ENCODE assay signal across 13 cellular contexts in the genomic region with DNA sequence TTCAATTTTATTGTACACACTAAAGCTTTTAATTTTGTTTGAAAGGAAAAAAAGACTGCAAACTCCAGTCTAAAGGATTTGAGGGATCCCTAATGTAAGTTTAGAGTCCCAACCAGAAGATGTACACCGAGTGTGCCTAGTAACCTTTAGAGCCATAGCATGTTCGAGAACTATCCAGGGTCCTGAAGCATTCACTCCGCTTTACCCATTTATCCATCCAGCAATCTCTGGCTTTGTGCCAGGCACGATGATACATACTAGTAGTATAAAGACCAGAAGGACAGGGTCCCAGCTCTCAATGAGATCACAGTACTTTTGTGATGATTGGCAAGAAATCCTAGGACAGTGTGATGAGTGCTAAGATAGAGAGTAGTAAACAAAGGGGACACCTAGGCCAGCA.
DNase-seq lines count a peak whose midpoint lies in the region; ATAC-seq, FAIRE-seq and TF ChIP-seq lines count a peak whose summit lies in the region.
"Had no signal": no experiment of that assay in that cellular context is flagged by ENCODE, and none has a peak within 500 bp of the region (broad histone marks: within the 10 kb centered on the region; RNA-seq: fewer than 3 reads in every experiment).

No MANE protein-coding gene starts in this region.

- TF ChIP-seq CTCF in HepG2 (CRISPR knock-in tag; IDR thresholded peaks at IDR 0.05) (no peak), right lobe of liver (IDR thresholded peaks at IDR 0.05) (no peak), RWPE1 (conservative IDR thresholded peaks at IDR 0.05; ENCODE audit: low read depth) (no peak)

- H3K9me3 ChIP-seq in HepG2 (ENCODE audit: low read length) = peaks cover 21% of the 10 kb centered on the region
- H3K9me3 ChIP-seq in right lobe of liver = no peaks in the 10 kb centered on the region

- POLR2A ChIA-PET in HepG2 (lab: Yijun Ruan, JAX) = no interaction called here
- POLR2A ChIA-PET in RWPE1 (lab: Yijun Ruan, JAX; ENCODE audit: low non-redundant PET) = no interaction called here

- no TSS peak for BruUV-seq in HepG2 (replicated peaks; lab: Mats Ljungman, UMichigan)

- H3K27ac ChIP-seq in HepG2 (ENCODE audit: extremely low read length, insufficient read depth, low read length) = no peak overlapping the region
- H3K27ac ChIP-seq in right lobe of liver = no peak overlapping the region
- no peak overlapping the region for H3K27ac ChIP-seq in RWPE1

- TF ChIP-seq EP300 in HepG2 (IDR thresholded peaks at IDR 0.05; ENCODE audit: low read depth in 2 of 2, low read length in 2 of 2) = no peak
- no peak for TF ChIP-seq EP300 in HepG2 (CRISPR knock-in tag; IDR thresholded peaks at IDR 0.05; ENCODE audit: borderline replicate concordance)

- no peak overlapping the region for H3K4me2 ChIP-seq in HepG2 (ENCODE audit: low read depth, low read length)

- H3K36me3 ChIP-seq in HepG2 (replicated peaks in 1 of 2; ENCODE audit: control insufficient read depth in 1 of 2, insufficient read depth in 2 of 2, low read length in 2 of 2) (no peaks in the 10 kb centered on the region), right lobe of liver (no peaks in the 10 kb centered on the region)

- no peak for FAIRE-seq in HepG2 (lab: Jason Lieb, UNC)
- FAIRE-seq: GM12892 had no signal

- no peaks in the 10 kb centered on the region for H3K4me1 ChIP-seq in HepG2 (ENCODE audit: insufficient read depth, low read length)
- H3K4me1 ChIP-seq in right lobe of liver = no peaks in the 10 kb centered on the region

- no peaks in the 10 kb centered on the region for H4K20me1 ChIP-seq in HepG2 (ENCODE audit: insufficient read depth, low read length)

- no peaks in the 10 kb centered on the region for H3K27me3 ChIP-seq in HepG2 (ENCODE audit: control insufficient read depth in 1 of 2, insufficient read depth in 2 of 2, low read length in 2 of 2)
- no peaks in the 10 kb centered on the region for H3K27me3 ChIP-seq in right lobe of liver

- no peaks in the 10 kb centered on the region for H3K79me2 ChIP-seq in HepG2 (ENCODE audit: insufficient read depth, low read length)

- ATAC-seq in HepG2 (no peak), right lobe of liver (no peak)

- TF ChIP-seq POLR2A in HepG2 (IDR thresholded peaks at IDR 0.05; ENCODE audit: insufficient read depth in 1 of 2, low read depth in 2 of 2, low read length in 2 of 2) (no peak), right lobe of liver (IDR thresholded peaks at IDR 0.05) (no peak)

- CTCF ChIA-PET in HepG2 (lab: Yijun Ruan, JAX; ENCODE audit: low intra/inter-chr PET ratio, low total read pairs) (no interaction called here), RWPE1 (lab: Yijun Ruan, JAX) (no interaction called here)

- H3K9ac ChIP-seq in HepG2 (ENCODE audit: insufficient read depth, low read depth, low read length) = no peak overlapping the region

- in situ Hi-C loops in HepG2 (cut with HindIII; ENCODE audit: extremely low pct_ligation_motif_present, low pct_unique_long_range_greater_than_20kb) = no loop called here

- no peak for DNase-seq in HepG2 (ENCODE audit: low spot score)
- DNase-seq in right lobe of liver = no peak
- DNase-seq in RWPE1 (ENCODE audit: low spot score) = peak; percentile 2
- DNase-seq in glomerular visceral epithelial cell (ENCODE audit: extremely low spot score) = peak; percentile 10
- no peak for DNase-seq in DMS79 treated with DMSO at 0.1 percent for 48 hours (lab: John Stamatoyannopoulos, UW)
- DNase-seq in SW 1271 (lab: John Stamatoyannopoulos, UW) = no peak
- no peak for DNase-seq in HuH-7 (ENCODE audit: low spot score)
- no peak for DNase-seq in NCI-H2107 (lab: John Stamatoyannopoulos, UW)
- DNase-seq: activated CD4-positive, alpha-beta memory T cell treated with anti-CD3 and anti-CD28 coated beads, Interleukin-2, amount 10 ng/mL, durations not matched to agents 7 days and 5 days; activated naive CD4-positive, alpha-beta T cell treated with Interleukin-2 at 50 U/mL for 16 hours; caudate nucleus; NCI-H2171 had no signal

- TF ChIP-seq RAD21 in HepG2 (CRISPR knock-in tag; IDR thresholded peaks at IDR 0.05) = no peak

- H3K4me3 ChIP-seq in HepG2 (replicated peaks in 1 of 3; ENCODE audit: insufficient read depth in 1 of 3, low read depth in 2 of 3, low read length in 3 of 3) = no peak overlapping the region
- no peak overlapping the region for H3K4me3 ChIP-seq in right lobe of liver

- intact Hi-C loops in HepG2 (cut with micrococcal nuclease; ENCODE audit: unreplicated experiment) (no loop called here), right lobe of liver (cut with DNase I) (no loop called here)

- 13% methylated on average over 4 of the region's 4 CpGs for WGBS in HepG2 (ENCODE audit: low lambda C conversion rate)
- WGBS in right lobe of liver (ENCODE audit: insufficient coverage, low coverage, low lambda C conversion rate, missing lambda C conversion rate) = 52% methylated on average over 4 of the region's 4 CpGs

- H2AFZ ChIP-seq in HepG2 (ENCODE audit: low read length) = no peak overlapping the region

TF ChIP-seq in HepG2, 621 proteins besides CTCF, POLR2A, EP300 and RAD21:
- peak; percentile 90 for TF ChIP-seq MIER2 (CRISPR knock-in tag; IDR thresholded peaks at IDR 0.05)
- TF ChIP-seq, protein P1, sequence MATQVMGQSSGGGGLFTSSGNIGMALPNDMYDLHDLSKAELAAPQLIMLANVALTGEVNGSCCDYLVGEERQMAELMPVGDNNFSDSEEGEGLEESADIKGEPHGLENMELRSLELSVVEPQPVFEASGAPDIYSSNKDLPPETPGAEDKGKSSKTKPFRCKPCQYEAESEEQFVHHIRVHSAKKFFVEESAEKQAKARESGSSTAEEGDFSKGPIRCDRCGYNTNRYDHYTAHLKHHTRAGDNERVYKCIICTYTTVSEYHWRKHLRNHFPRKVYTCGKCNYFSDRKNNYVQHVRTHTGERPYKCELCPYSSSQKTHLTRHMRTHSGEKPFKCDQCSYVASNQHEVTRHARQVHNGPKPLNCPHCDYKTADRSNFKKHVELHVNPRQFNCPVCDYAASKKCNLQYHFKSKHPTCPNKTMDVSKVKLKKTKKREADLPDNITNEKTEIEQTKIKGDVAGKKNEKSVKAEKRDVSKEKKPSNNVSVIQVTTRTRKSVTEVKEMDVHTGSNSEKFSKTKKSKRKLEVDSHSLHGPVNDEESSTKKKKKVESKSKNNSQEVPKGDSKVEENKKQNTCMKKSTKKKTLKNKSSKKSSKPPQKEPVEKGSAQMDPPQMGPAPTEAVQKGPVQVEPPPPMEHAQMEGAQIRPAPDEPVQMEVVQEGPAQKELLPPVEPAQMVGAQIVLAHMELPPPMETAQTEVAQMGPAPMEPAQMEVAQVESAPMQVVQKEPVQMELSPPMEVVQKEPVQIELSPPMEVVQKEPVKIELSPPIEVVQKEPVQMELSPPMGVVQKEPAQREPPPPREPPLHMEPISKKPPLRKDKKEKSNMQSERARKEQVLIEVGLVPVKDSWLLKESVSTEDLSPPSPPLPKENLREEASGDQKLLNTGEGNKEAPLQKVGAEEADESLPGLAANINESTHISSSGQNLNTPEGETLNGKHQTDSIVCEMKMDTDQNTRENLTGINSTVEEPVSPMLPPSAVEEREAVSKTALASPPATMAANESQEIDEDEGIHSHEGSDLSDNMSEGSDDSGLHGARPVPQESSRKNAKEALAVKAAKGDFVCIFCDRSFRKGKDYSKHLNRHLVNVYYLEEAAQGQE (IDR thresholded peaks at IDR 0.05; ENCODE audit: borderline replicate concordance in 1 of 2, low read depth in 1 of 2, low read length in 2 of 2) = peak; percentile 37 to 90
- TF ChIP-seq, protein P2, sequence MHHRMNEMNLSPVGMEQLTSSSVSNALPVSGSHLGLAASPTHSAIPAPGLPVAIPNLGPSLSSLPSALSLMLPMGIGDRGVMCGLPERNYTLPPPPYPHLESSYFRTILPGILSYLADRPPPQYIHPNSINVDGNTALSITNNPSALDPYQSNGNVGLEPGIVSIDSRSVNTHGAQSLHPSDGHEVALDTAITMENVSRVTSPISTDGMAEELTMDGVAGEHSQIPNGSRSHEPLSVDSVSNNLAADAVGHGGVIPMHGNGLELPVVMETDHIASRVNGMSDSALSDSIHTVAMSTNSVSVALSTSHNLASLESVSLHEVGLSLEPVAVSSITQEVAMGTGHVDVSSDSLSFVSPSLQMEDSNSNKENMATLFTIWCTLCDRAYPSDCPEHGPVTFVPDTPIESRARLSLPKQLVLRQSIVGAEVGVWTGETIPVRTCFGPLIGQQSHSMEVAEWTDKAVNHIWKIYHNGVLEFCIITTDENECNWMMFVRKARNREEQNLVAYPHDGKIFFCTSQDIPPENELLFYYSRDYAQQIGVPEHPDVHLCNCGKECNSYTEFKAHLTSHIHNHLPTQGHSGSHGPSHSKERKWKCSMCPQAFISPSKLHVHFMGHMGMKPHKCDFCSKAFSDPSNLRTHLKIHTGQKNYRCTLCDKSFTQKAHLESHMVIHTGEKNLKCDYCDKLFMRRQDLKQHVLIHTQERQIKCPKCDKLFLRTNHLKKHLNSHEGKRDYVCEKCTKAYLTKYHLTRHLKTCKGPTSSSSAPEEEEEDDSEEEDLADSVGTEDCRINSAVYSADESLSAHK (CRISPR knock-in tag; IDR thresholded peaks at IDR 0.05; ENCODE audit: borderline replicate concordance) = no peak
- TF ChIP-seq, protein P3, sequence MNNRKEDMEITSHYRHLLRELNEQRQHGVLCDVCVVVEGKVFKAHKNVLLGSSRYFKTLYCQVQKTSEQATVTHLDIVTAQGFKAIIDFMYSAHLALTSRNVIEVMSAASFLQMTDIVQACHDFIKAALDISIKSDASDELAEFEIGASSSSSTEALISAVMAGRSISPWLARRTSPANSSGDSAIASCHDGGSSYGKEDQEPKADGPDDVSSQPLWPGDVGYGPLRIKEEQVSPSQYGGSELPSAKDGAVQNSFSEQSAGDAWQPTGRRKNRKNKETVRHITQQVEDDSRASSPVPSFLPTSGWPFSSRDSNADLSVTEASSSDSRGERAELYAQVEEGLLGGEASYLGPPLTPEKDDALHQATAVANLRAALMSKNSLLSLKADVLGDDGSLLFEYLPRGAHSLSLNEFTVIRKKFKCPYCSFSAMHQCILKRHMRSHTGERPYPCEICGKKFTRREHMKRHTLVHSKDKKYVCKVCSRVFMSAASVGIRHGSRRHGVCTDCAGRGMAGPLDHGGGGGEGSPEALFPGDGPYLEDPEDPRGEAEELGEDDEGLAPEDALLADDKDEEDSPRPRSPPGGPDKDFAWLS (CRISPR knock-in tag; IDR thresholded peaks at IDR 0.05; ENCODE audit: borderline replicate concordance) = no peak
- 0 out of 2 replicates have a peak, but pooled peaks have one; percentile 34 for TF ChIP-seq LCORL (IDR thresholded peaks at IDR 0.05)
- TF ChIP-seq LCORL (CRISPR knock-in tag; IDR thresholded peaks at IDR 0.05) = no peak
TF ChIP-seq in HepG2: peak in this region for 3.

Comparison
In these comparisons a context has a peak if more than half of its experiments do, and no peak if none do; other contexts are left out.
1. DNase-seq: peak in RWPE1 (single experiment) and glomerular visceral epithelial cell (single experiment); none in HepG2 (single experiment), right lobe of liver (0 of 3), DMS79 treated with DMSO at 0.1 percent for 48 hours (single experiment), SW 1271 (0 of 2), HuH-7 (single experiment) and NCI-H2107 (single experiment).